In the genomic region with DNA sequence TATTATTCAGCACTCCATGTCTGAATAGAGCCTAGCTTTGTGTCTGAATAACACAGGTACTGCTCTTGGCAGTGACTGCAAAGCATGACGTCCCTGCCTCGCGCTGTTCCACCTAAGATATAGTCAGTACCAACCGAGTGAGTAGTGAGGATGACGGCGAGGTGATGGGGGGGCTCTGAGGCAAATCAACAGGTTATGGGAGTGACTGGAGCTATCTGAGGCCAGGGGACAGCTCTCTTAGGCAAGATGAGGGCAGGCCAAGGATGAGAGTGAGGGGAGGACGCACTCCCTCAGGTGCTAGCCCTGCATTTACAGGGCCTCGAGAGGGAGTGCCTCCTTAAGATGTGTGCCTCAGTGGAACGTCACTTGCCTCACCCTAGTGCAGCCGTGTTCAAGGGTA, we compare ENCODE assay signal across 34 cellular contexts. TPM values are rescaled to one million over a fixed set of nuclear protein-coding genes. Genes with fewer than 3 reads are reported as not detected.
"Had no signal": no experiment of that assay in that cellular context is flagged by ENCODE, and none has a peak within 500 bp of the region (broad histone marks: within the 10 kb centered on the region; RNA-seq: fewer than 3 reads in every experiment).

No MANE protein-coding gene starts in this region.

- DNase-seq: activated CD4-positive, alpha-beta T cell treated with anti-CD3 and anti-CD28 coated beads for 36 hours; activated CD4-positive, CD25-positive, alpha-beta regulatory T cell; activated naive CD4-positive, alpha-beta T cell treated with Interleukin-2 at 50 U/mL for 16 hours; activated naive CD8-positive, alpha-beta T cell treated with anti-CD3 and anti-CD28 coated beads for 36 hours; activated T-cell treated with anti-CD3 and anti-CD28 coated beads for 4 hours; activated T-cell treated with anti-CD3 and anti-CD28 coated beads, Interleukin-2, amount 50 U/mL, for 72 hours; brain microvascular endothelial cell; cortex of kidney; foreskin fibroblast; heart left ventricle; kidney glomerular epithelial cell; lower lobe of right lung; mesenchymal stem cell; nephron progenitor cell; nucleus accumbens; pancreas; psoas muscle; stimulated activated CD4-positive, alpha-beta T cell treated with anti-CD3 and anti-CD28 coated beads, Interleukin-1b, Interleukin-23, amount 100 ng/mL, for 48 hours; stimulated activated CD4-positive, alpha-beta T cell treated with anti-CD3 and anti-CD28 coated beads, Interleukin-4, amount 100 ng/mL, for 4 hours; stimulated activated CD8-positive, alpha-beta memory T cell treated with anti-CD3 and anti-CD28 coated beads, Interleukin-4, amount 100 ng/mL, for 48 hours; stimulated activated naive B cell treated with anti-CD40 and anti-IgM and Interleukin-4, amounts not matched to agents 10 μg/mL and 1 μg/mL and 100 μg/mL, for 72 hours; stomach; thyroid gland had no signal

- H3K4me3 Mint-ChIP-seq: activated CD4-positive, alpha-beta T cell treated with anti-CD3 and anti-CD28 coated beads for 36 hours; activated naive CD8-positive, alpha-beta T cell treated with anti-CD3 and anti-CD28 coated beads for 36 hours; stimulated activated naive B cell treated with anti-CD40 and anti-IgM and Interleukin-4, amounts not matched to agents 10 μg/mL and 1 μg/mL and 100 μg/mL, for 72 hours; T-helper 2 cell treated with Interferon-gamma antibody and Interleukin-4, amounts not matched to agents 5 μg/mL and 100 μg/mL, for 36 hours had no signal

- H3K9me3 Mint-ChIP-seq: activated naive CD8-positive, alpha-beta T cell treated with anti-CD3 and anti-CD28 coated beads for 36 hours; activated T-cell treated with anti-CD3 and anti-CD28 coated beads, Interleukin-2, amount 50 U/mL, for 72 hours; nephron progenitor cell; stimulated activated naive B cell treated with anti-CD40 and anti-IgM and Interleukin-4, amounts not matched to agents 10 μg/mL and 1 μg/mL and 100 μg/mL, for 72 hours; T-helper 2 cell treated with Interferon-gamma antibody and Interleukin-4, amounts not matched to agents 5 μg/mL and 100 μg/mL, for 36 hours had no signal

- H3K36me3 Mint-ChIP-seq: activated naive CD8-positive, alpha-beta T cell treated with anti-CD3 and anti-CD28 coated beads for 36 hours; stimulated activated naive B cell treated with anti-CD40 and anti-IgM and Interleukin-4, amounts not matched to agents 10 μg/mL and 1 μg/mL and 100 μg/mL, for 72 hours had no signal

- H3K27ac Mint-ChIP-seq: activated CD4-positive, alpha-beta T cell treated with anti-CD3 and anti-CD28 coated beads for 36 hours; activated naive CD8-positive, alpha-beta T cell treated with anti-CD3 and anti-CD28 coated beads for 36 hours; activated T-cell treated with anti-CD3 and anti-CD28 coated beads, Interleukin-2, amount 50 U/mL, for 72 hours; nephron progenitor cell; T-helper 2 cell treated with Interferon-gamma antibody and Interleukin-4, amounts not matched to agents 5 μg/mL and 100 μg/mL, for 36 hours had no signal

- H3K4me3 ChIP-seq: ascending aorta, lower lobe of right lung, pancreas, psoas muscle, smooth muscle cell, stomach, thyroid gland had no signal

- ATAC-seq: activated CD4-positive, alpha-beta T cell treated with anti-CD3 and anti-CD28 coated beads for 36 hours; activated T-cell treated with anti-CD3 and anti-CD28 coated beads, Interleukin-2, amount 50 U/mL, for 72 hours; esophagus mucosa; heart left ventricle; left lobe of liver; lower lobe of right lung; pancreas; psoas muscle; SK-N-SH treated with all-trans-retinoic acid at 6 μM for 48 hours; stimulated activated naive B cell treated with anti-CD40 and anti-IgM and Interleukin-4, amounts not matched to agents 10 μg/mL and 1 μg/mL and 100 μg/mL, for 72 hours had no signal

RNA-seq across cellular contexts. Expression of gene NOTO, which starts 28.1 kb away (rescaled TPM):
- total RNA-seq: activated CD4-positive, alpha-beta T cell treated with anti-CD3 and anti-CD28 coated beads for 36 hours; activated naive CD8-positive, alpha-beta T cell treated with anti-CD3 and anti-CD28 coated beads for 36 hours; activated T-cell treated with anti-CD3 and anti-CD28 coated beads, Interleukin-2, amount 50 U/mL, for 72 hours; ascending aorta; cardiac septum; chondrocyte; endothelial cell of umbilical vein; esophagus mucosa; heart left ventricle; left lobe of liver; lower lobe of right lung; mononuclear cell; pancreas; psoas muscle; smooth muscle cell; stomach; thyroid gland; ureter had no signal
